ENCODE assay signal across 18 cellular contexts in the genomic region with DNA sequence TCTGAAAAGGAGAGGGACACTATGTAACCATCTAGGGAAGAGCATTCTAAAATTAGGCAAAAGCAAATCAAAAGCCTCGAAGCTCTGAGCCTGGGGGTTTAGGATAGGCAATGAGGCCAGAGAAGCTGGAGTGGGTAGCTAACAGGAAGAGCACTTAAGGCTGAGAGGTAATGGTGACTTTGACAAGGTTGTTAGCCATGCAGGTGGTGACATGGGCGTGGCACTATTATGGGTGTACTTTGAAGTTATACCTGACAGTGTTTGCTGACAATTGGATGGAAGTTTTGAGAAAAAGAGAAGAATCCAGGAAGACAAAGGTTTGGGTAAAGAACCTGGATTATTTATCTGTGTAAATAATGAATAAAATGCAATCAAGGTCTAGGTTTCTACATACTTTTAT.
"Had no signal": no experiment of that assay in that cellular context is flagged by ENCODE, and none has a peak within 500 bp of the region (broad histone marks: within the 10 kb centered on the region; RNA-seq: fewer than 3 reads in every experiment).

No MANE protein-coding gene starts in this region.

- H3K36me3 Mint-ChIP-seq: activated naive CD4-positive, alpha-beta T cell treated with anti-CD3 and anti-CD28 coated beads, Interleukin-2, amount 10 ng/mL, durations not matched to agents 7 days and 5 days; naive B cell had no signal

- H3K4me1 Mint-ChIP-seq: activated CD4-positive, alpha-beta T cell treated with anti-CD3 and anti-CD28 coated beads, Interleukin-2, amount 10 ng/mL, durations not matched to agents 24 days and 14 days; activated naive CD4-positive, alpha-beta T cell treated with anti-CD3 and anti-CD28 coated beads, Interleukin-2, amount 10 ng/mL, durations not matched to agents 7 days and 5 days; central memory CD8-positive, alpha-beta T cell; naive B cell had no signal

- H3K27ac Mint-ChIP-seq: activated CD4-positive, alpha-beta T cell treated with anti-CD3 and anti-CD28 coated beads, Interleukin-2, amount 10 ng/mL, durations not matched to agents 24 days and 14 days; activated CD8-positive, alpha-beta T cell treated with anti-CD3 and anti-CD28 coated beads, Interleukin-2, amount 10 ng/mL, durations not matched to agents 7 days and 5 days; activated naive CD4-positive, alpha-beta T cell treated with anti-CD3 and anti-CD28 coated beads, Interleukin-2, amount 10 ng/mL, durations not matched to agents 7 days and 5 days; naive B cell had no signal

- ATAC-seq: activated CD8-positive, alpha-beta T cell treated with anti-CD3 and anti-CD28 coated beads, Interleukin-2, amount 10 ng/mL, durations not matched to agents 7 days and 5 days; activated T-cell treated with anti-CD3 and anti-CD28 coated beads, Interleukin-2, amount 50 U/mL, for 4 hours had no signal

- H3K4me3 Mint-ChIP-seq: activated CD4-positive, alpha-beta T cell treated with anti-CD3 and anti-CD28 coated beads, Interleukin-2, amount 10 ng/mL, durations not matched to agents 24 days and 14 days; activated CD8-positive, alpha-beta T cell treated with anti-CD3 and anti-CD28 coated beads, Interleukin-2, amount 10 ng/mL, durations not matched to agents 7 days and 5 days; activated naive CD4-positive, alpha-beta T cell treated with anti-CD3 and anti-CD28 coated beads, Interleukin-2, amount 10 ng/mL, durations not matched to agents 7 days and 5 days; activated T-cell treated with anti-CD3 and anti-CD28 coated beads, Interleukin-2, amount 50 U/mL, for 4 hours; central memory CD8-positive, alpha-beta T cell; naive B cell; neural crest cell had no signal

- H3K9me3 Mint-ChIP-seq: activated CD4-positive, alpha-beta T cell treated with anti-CD3 and anti-CD28 coated beads, Interleukin-2, amount 10 ng/mL, durations not matched to agents 24 days and 14 days; neural crest cell had no signal

- H3K27me3 Mint-ChIP-seq: activated CD4-positive, alpha-beta T cell treated with anti-CD3 and anti-CD28 coated beads, Interleukin-2, amount 10 ng/mL, durations not matched to agents 24 days and 14 days; activated naive CD4-positive, alpha-beta T cell treated with anti-CD3 and anti-CD28 coated beads, Interleukin-2, amount 10 ng/mL, durations not matched to agents 7 days and 5 days; central memory CD8-positive, alpha-beta T cell; naive B cell had no signal

- DNase-seq: activated CD4-positive, alpha-beta T cell treated with anti-CD3 and anti-CD28 coated beads, Interleukin-2, amount 10 ng/mL, durations not matched to agents 24 days and 14 days; activated CD8-positive, alpha-beta T cell treated with anti-CD3 and anti-CD28 coated beads, Interleukin-2, amount 10 ng/mL, durations not matched to agents 7 days and 5 days; activated naive CD4-positive, alpha-beta T cell treated with anti-CD3 and anti-CD28 coated beads, Interleukin-2, amount 10 ng/mL, durations not matched to agents 7 days and 5 days; activated T-cell treated with anti-CD3 and anti-CD28 coated beads, Interleukin-2, amount 50 U/mL, for 4 hours; aorta; erythroblast; foreskin melanocyte; glutamatergic neuron; hippocampal formation; naive B cell; retina; stimulated activated CD4-positive, alpha-beta T cell treated with anti-CD3 and anti-CD28 coated beads, Interleukin-12 subunit alpha, Interleukin-12 subunit beta, amount 100 ng/mL, for 4 hours; stimulated activated CD4-positive, alpha-beta T cell treated with anti-CD3 and anti-CD28 coated beads, Interleukin-1b, Interleukin-23, amount 100 ng/mL, for 48 hours; stimulated activated naive CD4-positive, alpha-beta T cell treated with Interleukin-2 at 50 U/mL for 16 hours; tibial artery; uterus had no signal
